9 cellular contexts compared by ENCODE assay signal in genomic region chr3:125353128-125353527, GRCh38.
"Had no signal": no experiment of that assay in that cellular context is flagged by ENCODE, and none has a peak within 500 bp of the region (broad histone marks: within the 10 kb centered on the region; RNA-seq: fewer than 3 reads in every experiment).

No MANE protein-coding gene starts in this region.

- H3K4me2 ChIP-seq: neural progenitor cell had no signal

- H3K36me3 ChIP-seq: adrenal gland, colonic mucosa, neural progenitor cell, pancreas had no signal

- H3K27ac ChIP-seq: adrenal gland, colonic mucosa, neural progenitor cell, pancreas had no signal

- H3K9me3 ChIP-seq: adrenal gland, colonic mucosa, pancreas had no signal

- H3K27me3 Mint-ChIP-seq: activated CD4-positive, alpha-beta memory T cell treated with anti-CD3 and anti-CD28 coated beads, Interleukin-2, amount 10 ng/mL, durations not matched to agents 7 days and 5 days had no signal

- ATAC-seq: pancreas had no signal

- H3K4me1 ChIP-seq: colonic mucosa had no signal

- H3K9ac ChIP-seq: neural progenitor cell had no signal

- DNase-seq: activated CD4-positive, alpha-beta memory T cell treated with anti-CD3 and anti-CD28 coated beads, Interleukin-2, amount 10 ng/mL, durations not matched to agents 7 days and 5 days; activated CD4-positive, alpha-beta T cell treated with anti-CD3 and anti-CD28 coated beads for 1 hour; activated gamma-delta T cell treated with Interleukin-2 at 50 U/mL for 16 hours; adrenal gland; colonic mucosa; effector CD4-positive, alpha-beta T cell; pancreas; stimulated activated CD4-positive, alpha-beta T cell treated with anti-CD3 and anti-CD28 coated beads, Interleukin-4, amount 100 ng/mL, for 4 hours had no signal

- H3K4me3 Mint-ChIP-seq: activated CD4-positive, alpha-beta memory T cell treated with anti-CD3 and anti-CD28 coated beads, Interleukin-2, amount 10 ng/mL, durations not matched to agents 7 days and 5 days; neural progenitor cell had no signal

- H2AFZ ChIP-seq: neural progenitor cell had no signal

- H3K27me3 ChIP-seq: adrenal gland, colonic mucosa, neural progenitor cell, pancreas had no signal

- H3K27ac Mint-ChIP-seq: activated CD4-positive, alpha-beta memory T cell treated with anti-CD3 and anti-CD28 coated beads, Interleukin-2, amount 10 ng/mL, durations not matched to agents 7 days and 5 days; neural progenitor cell had no signal

- H3K4me3 ChIP-seq: adrenal gland, colonic mucosa, neural progenitor cell, pancreas had no signal
